ENCODE assay signal across 12 cellular contexts in the genomic region with DNA sequence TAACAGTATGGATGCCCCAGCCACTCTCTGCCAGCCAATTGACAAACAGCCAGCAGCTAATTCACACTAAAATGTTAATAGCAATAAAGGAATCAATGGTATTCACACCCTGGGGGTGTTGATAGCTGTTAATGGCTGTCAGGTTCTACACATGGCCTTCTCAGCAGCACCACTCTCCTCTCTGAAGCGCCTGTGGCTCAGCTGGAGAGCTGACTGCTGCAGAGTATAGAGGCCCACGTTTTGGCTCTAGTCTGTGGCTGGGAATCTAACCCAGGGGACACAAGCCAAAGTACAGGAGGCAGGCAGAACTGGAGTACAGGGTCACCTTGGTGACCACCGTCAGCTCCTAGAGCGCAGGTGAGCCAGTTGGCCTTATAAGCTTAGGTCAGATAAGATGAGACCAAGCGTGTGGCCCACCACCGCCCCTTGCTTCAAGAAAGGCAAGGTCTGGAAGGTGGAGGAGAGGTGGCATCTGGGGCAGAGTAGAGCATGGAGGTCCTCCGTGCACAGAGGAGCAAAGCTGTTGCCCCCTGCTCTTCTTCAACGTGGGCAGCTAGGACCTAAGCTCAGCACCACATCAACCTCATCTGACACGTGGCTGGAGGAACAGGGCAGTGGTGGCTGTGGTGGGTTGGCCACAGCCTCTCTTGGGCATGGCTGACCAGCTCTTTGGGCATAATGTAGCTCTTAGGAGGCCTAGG. TPM values are rescaled to one million over a fixed set of nuclear protein-coding genes. Genes with fewer than 3 reads are reported as not detected.
A peak's percentile ranks its signal among the peaks of the same experiment; 100 is the strongest.
DNase-seq lines count a peak whose midpoint lies in the region; ATAC-seq and TF ChIP-seq lines count a peak whose summit lies in the region.
"Had no signal": no experiment of that assay in that cellular context is flagged by ENCODE, and none has a peak within 500 bp of the region (broad histone marks: within the 10 kb centered on the region; RNA-seq: fewer than 3 reads in every experiment).

No MANE protein-coding gene starts in this region.

- H3K27ac Mint-ChIP-seq in stimulated activated naive CD8-positive, alpha-beta T cell treated with anti-CD3 and anti-CD28 coated beads, Interleukin-15, Interleukin-2, amounts not matched to agents 100 ng/mL and 50 ng/mL, for 24 hours: peak overlapping the region; percentile 99
- H3K27ac Mint-ChIP-seq in osteocyte (ENCODE audit: unreplicated experiment): peak overlapping the region; percentile 99

- H3K36me3 Mint-ChIP-seq in stimulated activated naive CD8-positive, alpha-beta T cell treated with anti-CD3 and anti-CD28 coated beads, Interleukin-15, Interleukin-2, amounts not matched to agents 100 ng/mL and 50 ng/mL, for 24 hours (ENCODE audit: low read depth): peaks cover 4% of the 10 kb centered on the region
- H3K36me3 Mint-ChIP-seq in osteocyte (ENCODE audit: unreplicated experiment): no peaks in the 10 kb centered on the region

- intact Hi-C loops in esophagus squamous epithelium (cut with DNase I): no loop called here

- peak overlapping the region; percentile 80 for H3K4me3 Mint-ChIP-seq in stimulated activated naive CD8-positive, alpha-beta T cell treated with anti-CD3 and anti-CD28 coated beads, Interleukin-15, Interleukin-2, amounts not matched to agents 100 ng/mL and 50 ng/mL, for 24 hours
- H3K4me3 Mint-ChIP-seq in osteocyte (ENCODE audit: unreplicated experiment): no peak overlapping the region

- H3K4me1 Mint-ChIP-seq in stimulated activated naive CD8-positive, alpha-beta T cell treated with anti-CD3 and anti-CD28 coated beads, Interleukin-15, Interleukin-2, amounts not matched to agents 100 ng/mL and 50 ng/mL, for 24 hours (ENCODE audit: low read depth): peaks cover 93% of the 10 kb centered on the region
- H3K4me1 Mint-ChIP-seq in osteocyte (ENCODE audit: unreplicated experiment): peaks cover 80% of the 10 kb centered on the region

- H3K36me3 ChIP-seq in esophagus squamous epithelium: no peaks in the 10 kb centered on the region
- no peaks in the 10 kb centered on the region for H3K36me3 ChIP-seq in HAP-1 (replicated peaks)

- H3K27me3 Mint-ChIP-seq in stimulated activated naive CD8-positive, alpha-beta T cell treated with anti-CD3 and anti-CD28 coated beads, Interleukin-15, Interleukin-2, amounts not matched to agents 100 ng/mL and 50 ng/mL, for 24 hours: no peaks in the 10 kb centered on the region
- H3K27me3 Mint-ChIP-seq in osteocyte (ENCODE audit: unreplicated experiment): no peaks in the 10 kb centered on the region

- no peak for ATAC-seq in stimulated activated naive CD8-positive, alpha-beta T cell treated with anti-CD3 and anti-CD28 coated beads, Interleukin-15, Interleukin-2, amounts not matched to agents 100 U/mL and 50 U/mL, for 24 hours
- ATAC-seq in HG02623 (IDR thresholded peaks at IDR 0.05; ENCODE audit: unreplicated experiment): no peak
- ATAC-seq: PC-3 had no signal

- no peaks in the 10 kb centered on the region for H3K9me3 Mint-ChIP-seq in stimulated activated naive CD8-positive, alpha-beta T cell treated with anti-CD3 and anti-CD28 coated beads, Interleukin-15, Interleukin-2, amounts not matched to agents 100 ng/mL and 50 ng/mL, for 24 hours
- H3K9me3 Mint-ChIP-seq in osteocyte (ENCODE audit: unreplicated experiment): no peaks in the 10 kb centered on the region

- TF ChIP-seq CTCF in esophagus squamous epithelium (IDR thresholded peaks at IDR 0.05): no peak
- TF ChIP-seq CTCF in osteocyte (IDR thresholded peaks at IDR 0.05): no peak

- no peak for TF ChIP-seq POLR2A in esophagus squamous epithelium (IDR thresholded peaks at IDR 0.05)

- H3K4me3 ChIP-seq in esophagus squamous epithelium: no peak overlapping the region
- H3K4me3 ChIP-seq in HAP-1: no peak overlapping the region

- WGBS in esophagus squamous epithelium, 2 donors: 78 to 86% methylated on average over 5 to 9 of the region's 9 CpGs

- H3K27me3 ChIP-seq in esophagus squamous epithelium: no peaks in the 10 kb centered on the region
- no peaks in the 10 kb centered on the region for H3K27me3 ChIP-seq in HAP-1 (ENCODE audit: low read depth)

- in situ Hi-C loops in HAP-1 (cut with MboI; ENCODE audit: low sequenced_read_pairs): loop anchor here (5.0 kb wide), 1 partner anchor 103 kb away; no protein-coding TSS in a partner anchor

- H3K4me1 ChIP-seq in esophagus squamous epithelium: peaks cover 43 to 100% (median 81%) of the 10 kb centered on the region in 3 donors
- H3K4me1 ChIP-seq in HAP-1: no peaks in the 10 kb centered on the region

- DNase-seq in stimulated activated naive CD8-positive, alpha-beta T cell treated with anti-CD3 and anti-CD28 coated beads, Interleukin-15, Interleukin-2, amounts not matched to agents 100 U/mL and 50 U/mL, for 24 hours: no peak
- DNase-seq in esophagus squamous epithelium (lab: John Stamatoyannopoulos, UW) (no peak), osteocyte (ENCODE audit: extremely low spot score, unreplicated experiment) (no peak), NCI-H524 treated with DMSO at 0.1 percent for 48 hours (lab: John Stamatoyannopoulos, UW) (no peak), SHP77 treated with DMSO at 0.1 percent for 48 hours (lab: John Stamatoyannopoulos, UW) (no peak), HAP-1 (ENCODE audit: low spot score in 2 of 2) (no peak)
- DNase-seq: midbrain, NCI-H1694 treated with DMSO at 0.1 percent for 48 hours, PC-3 had no signal

- H3K27ac ChIP-seq in esophagus squamous epithelium: peak overlapping the region; percentile 52 to 95 (median 89)
- H3K27ac ChIP-seq: C4-2B had no signal

- H3K9me3 ChIP-seq in esophagus squamous epithelium (no peaks in the 10 kb centered on the region), HAP-1 (no peaks in the 10 kb centered on the region)

RNA-seq across cellular contexts. Expression of gene CCR7, which starts 25.4 kb away (rescaled TPM):
- under 1 TPM in 3 of 4 donors, not detected in 1; 0.12 to 0.95 (median 0.53) TPM for total RNA-seq in esophagus squamous epithelium
- total RNA-seq in osteocyte: 0.21 TPM in 1 of 2 replicates, not detected in the other
- total RNA-seq: PC-3 had no signal

RNA-seq across cellular contexts. Expression of gene TNS4, which starts 38.4 kb away (rescaled TPM):
- total RNA-seq in esophagus squamous epithelium: 100 to 1,000 TPM in 1 of 4 donors, 10 to 100 TPM in 3; 34.6 to 104 (median 71.1) TPM
- 0.21 and 0.73 TPM in 2 replicates for total RNA-seq in osteocyte

Comparison
In these comparisons a context has a peak if more than half of its experiments do, and no peak if none do; other contexts are left out.
1. RNA of gene TNS4, which starts 38.4 kb away (total RNA-seq): 34.6 to 104 TPM in esophagus squamous epithelium; 0.21 to 0.73 TPM in osteocyte; every median in the first group is over 10 times any median in the second.